Comparison of ENCODE assay signal across 1 cellular context in genomic region chr21:44317871-44318270, GRCh38.
TF ChIP-seq lines count a peak whose summit lies in the region.

No MANE protein-coding gene starts in this region.

TF ChIP-seq in GM12878, 131 proteins besides CTCF, POLR2A, EP300 and RAD21:
- TF ChIP-seq MAX (IDR thresholded peaks at IDR 0.05; ENCODE audit: low read depth, low read length) (no peak), NR2C1 (IDR thresholded peaks at IDR 0.05) (no peak), MTA3 (IDR thresholded peaks at IDR 0.05; ENCODE audit: borderline replicate concordance, low read length) (no peak), YBX1 (IDR thresholded peaks at IDR 0.05) (no peak), JUNB (IDR thresholded peaks at IDR 0.05) (no peak), GABPA (IDR thresholded peaks at IDR 0.05; ENCODE audit: low read depth) (no peak), IRF5 (IDR thresholded peaks at IDR 0.05; ENCODE audit: borderline replicate concordance) (no peak), FOXK2 (IDR thresholded peaks at IDR 0.05) (no peak), ZNF274 (IDR thresholded peaks at IDR 0.05; ENCODE audit: insufficient read depth, insufficient read length) (no peak), POLR2AphosphoS2 (IDR thresholded peaks at IDR 0.05; ENCODE audit: low read depth, low read length) (no peak), NR2C2 (IDR thresholded peaks at IDR 0.05; ENCODE audit: borderline replicate concordance, control insufficient read depth, insufficient read length, low read depth) (no peak), ZNF384 (IDR thresholded peaks at IDR 0.05; ENCODE audit: borderline replicate concordance, low read depth, low read length) (no peak), BMI1 (IDR thresholded peaks at IDR 0.05; ENCODE audit: borderline replicate concordance) (no peak)
